ENCODE assay signal across 26 cellular contexts in the genomic region with DNA sequence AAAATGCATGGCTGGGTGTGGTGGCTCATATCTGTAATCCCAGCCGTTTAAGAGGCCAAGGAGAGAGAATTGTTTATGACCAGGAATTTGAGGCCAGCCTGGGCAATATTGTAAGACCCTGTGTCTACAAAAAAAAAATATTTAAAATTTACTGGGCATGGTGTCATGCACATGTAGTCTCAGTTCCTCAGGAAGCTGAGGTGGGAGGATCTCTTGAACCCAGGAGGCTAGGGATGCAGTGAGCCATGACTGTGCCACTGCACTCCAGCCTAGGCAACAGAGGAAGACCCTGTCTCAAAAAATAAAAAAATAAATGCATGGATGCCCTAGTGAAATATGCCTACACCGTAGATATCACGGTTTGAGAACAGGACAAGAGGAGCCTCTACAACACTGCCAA.
"Had no signal": no experiment of that assay in that cellular context is flagged by ENCODE, and none has a peak within 500 bp of the region (broad histone marks: within the 10 kb centered on the region; RNA-seq: fewer than 3 reads in every experiment).

No MANE protein-coding gene starts in this region.

- H3K36me3 Mint-ChIP-seq: memory B cell; naive thymus-derived CD4-positive, alpha-beta T cell had no signal

- FAIRE-seq: endometrium, keratinocyte had no signal

- H3K27me3 ChIP-seq: esophagus squamous epithelium, right atrium auricular region, stomach, thyroid gland had no signal

- H3K4me1 Mint-ChIP-seq: memory B cell; naive thymus-derived CD4-positive, alpha-beta T cell; nephron had no signal

- H3K9me3 Mint-ChIP-seq: memory B cell; naive thymus-derived CD4-positive, alpha-beta T cell had no signal

- ATAC-seq: effector memory CD8-positive, alpha-beta T cell; left ventricle myocardium superior; lower lobe of right lung; naive thymus-derived CD4-positive, alpha-beta T cell; sciatic nerve had no signal

- H3K4me2 ChIP-seq: smooth muscle cell had no signal

- H3K4me1 ChIP-seq: esophagus squamous epithelium, lower lobe of right lung, prostate gland, right atrium auricular region, stomach, thyroid gland had no signal

- H3K27ac ChIP-seq: esophagus squamous epithelium, lower lobe of right lung, prostate gland, right atrium auricular region, stomach, thyroid gland had no signal

- H3K4me3 Mint-ChIP-seq: effector memory CD8-positive, alpha-beta T cell; memory B cell; naive thymus-derived CD4-positive, alpha-beta T cell; nephron had no signal

- H3K27ac Mint-ChIP-seq: effector memory CD8-positive, alpha-beta T cell; memory B cell; naive thymus-derived CD4-positive, alpha-beta T cell; nephron had no signal

- H3K9me3 ChIP-seq: esophagus squamous epithelium, lower lobe of right lung, prostate gland, right atrium auricular region, stomach, thyroid gland had no signal

- H3K27me3 Mint-ChIP-seq: effector memory CD8-positive, alpha-beta T cell; memory B cell; naive thymus-derived CD4-positive, alpha-beta T cell had no signal

- H3K36me3 ChIP-seq: esophagus squamous epithelium, lower lobe of right lung, prostate gland, right atrium auricular region, stomach, thyroid gland had no signal

- DNase-seq: cortex of kidney; effector memory CD8-positive, alpha-beta T cell; esophagus squamous epithelium; foreskin melanocyte; glutamatergic neuron; hypothalamus; left ventricle myocardium superior; lower lobe of right lung; naive thymus-derived CD4-positive, alpha-beta T cell; nucleus accumbens; stimulated activated CD4-positive, alpha-beta T cell treated with anti-CD3 and anti-CD28 coated beads, Interleukin-12 subunit alpha, Interleukin-12 subunit beta, amount 100 ng/mL, for 4 hours; stimulated activated CD4-positive, alpha-beta T cell treated with anti-CD3 and anti-CD28 coated beads, Interleukin-1b, Interleukin-23, amount 100 ng/mL, for 48 hours; stimulated activated CD4-positive, alpha-beta T cell treated with anti-CD3 and anti-CD28 coated beads, Interleukin-4, amount 100 ng/mL, for 1 hour; stimulated activated CD8-positive, alpha-beta memory T cell treated with anti-CD3 and anti-CD28 coated beads, Interleukin-4, amount 100 ng/mL, for 48 hours; stimulated activated naive CD4-positive, alpha-beta T cell treated with Interleukin-2 at 50 U/mL for 16 hours; stomach; thyroid gland; trophoblast cell had no signal

- H3K4me3 ChIP-seq: esophagus squamous epithelium, lower lobe of right lung, prostate gland, right atrium auricular region, smooth muscle cell, stomach, thyroid gland had no signal
